ENCODE assay signal across 15 cellular contexts in genomic region chr1:11162752-11163151, GRCh38. TPM values are rescaled to one million over a fixed set of nuclear protein-coding genes. Genes with fewer than 3 reads are reported as not detected.
"Had no signal": no experiment of that assay in that cellular context is flagged by ENCODE, and none has a peak within 500 bp of the region (broad histone marks: within the 10 kb centered on the region; RNA-seq: fewer than 3 reads in every experiment).

No MANE protein-coding gene starts in this region.

RNA-seq across cellular contexts. Expression of gene ANGPTL7, which starts 26.4 kb away (rescaled TPM):
- total RNA-seq: activated B cell treated with CpG ODN at 0.5 μM for 24 hours; activated CD4-positive, alpha-beta memory T cell treated with anti-CD3 and anti-CD28 coated beads for 36 hours; activated CD4-positive, alpha-beta memory T cell treated with anti-CD3 and anti-CD28 coated beads, Interleukin-2, amount 10 ng/mL, durations not matched to agents 7 days and 5 days; activated CD4-positive, alpha-beta T cell treated with anti-CD3 and anti-CD28 coated beads for 36 hours; activated CD4-positive, alpha-beta T cell treated with anti-CD3 and anti-CD28 coated beads, Interleukin-2, amount 10 ng/mL, durations not matched to agents 24 days and 14 days; activated CD4-positive, alpha-beta T cell treated with anti-CD3 and anti-CD28 coated beads, Interleukin-2, amount 10 ng/mL, durations not matched to agents 7 days and 5 days; activated CD8-positive, alpha-beta memory T cell treated with anti-CD3 and anti-CD28 coated beads for 36 hours; activated CD8-positive, alpha-beta memory T cell treated with anti-CD3 and anti-CD28 coated beads, Interleukin-2, amount 10 ng/mL, durations not matched to agents 7 days and 5 days; activated CD8-positive, alpha-beta T cell treated with anti-CD3 and anti-CD28 coated beads for 36 hours; activated CD8-positive, alpha-beta T cell treated with anti-CD3 and anti-CD28 coated beads, Interleukin-2, amount 10 ng/mL, durations not matched to agents 7 days and 5 days; T-cell; T-helper 1 cell treated with Interleukin-12 subunit alpha and Interleukin-12 subunit beta and Interleukin-4 antibody, amounts not matched to agents 30 ng/mL and 1 ng/mL, for 36 hours; T-helper 17 cell; T-helper 2 cell treated with Interferon-gamma antibody and Interleukin-4, amounts not matched to agents 100 ng/mL and 5 ng/mL, for 36 hours; WTC11 had no signal
